In genomic region chr19:32266453-32266852, GRCh38 we compare ENCODE assay signal across 23 cellular contexts.
"Had no signal": no experiment of that assay in that cellular context is flagged by ENCODE, and none has a peak within 500 bp of the region (broad histone marks: within the 10 kb centered on the region; RNA-seq: fewer than 3 reads in every experiment).

No MANE protein-coding gene starts in this region.

- H3K27ac Mint-ChIP-seq: mesothelial cell of epicardium; naive B cell; natural killer cell; nephron progenitor cell; stimulated activated effector memory CD8-positive, alpha-beta T cell treated with anti-CD3 and anti-CD28 coated beads, Interleukin-12 subunit alpha, Interleukin-12 subunit beta, amount 100 ng/mL, for 72 hours; stimulated activated naive CD8-positive, alpha-beta T cell treated with anti-CD3 and anti-CD28 coated beads, Interleukin-15, Interleukin-2, amounts not matched to agents 100 ng/mL and 50 ng/mL, for 24 hours; type B pancreatic cell had no signal

- H3K27me3 ChIP-seq: sigmoid colon, suprapubic skin, tibial nerve, uterus had no signal

- DNase-seq: left ventricle myocardium inferior; naive B cell; natural killer cell; nephron progenitor cell; nucleus accumbens; pancreas; posterior cingulate gyrus; retina; right cardiac atrium; sigmoid colon; small intestine; spleen; stimulated activated CD4-positive, alpha-beta T cell treated with anti-CD3 and anti-CD28 coated beads, Interleukin-4, amount 100 ng/mL, for 24 hours; stimulated activated naive CD4-positive, alpha-beta T cell; uterus had no signal

- H3K27ac ChIP-seq: left ventricle myocardium inferior, pancreas, prostate gland, sigmoid colon, spleen, suprapubic skin, tibial nerve, uterus had no signal

- H3K36me3 Mint-ChIP-seq: mesothelial cell of epicardium; naive B cell; natural killer cell; stimulated activated effector memory CD8-positive, alpha-beta T cell treated with anti-CD3 and anti-CD28 coated beads, Interleukin-12 subunit alpha, Interleukin-12 subunit beta, amount 100 ng/mL, for 72 hours; type B pancreatic cell had no signal

- H3K4me3 Mint-ChIP-seq: mesothelial cell of epicardium; naive B cell; natural killer cell; nephron progenitor cell; stimulated activated effector memory CD8-positive, alpha-beta T cell treated with anti-CD3 and anti-CD28 coated beads, Interleukin-12 subunit alpha, Interleukin-12 subunit beta, amount 100 ng/mL, for 72 hours; stimulated activated naive CD8-positive, alpha-beta T cell treated with anti-CD3 and anti-CD28 coated beads, Interleukin-15, Interleukin-2, amounts not matched to agents 100 ng/mL and 50 ng/mL, for 24 hours; type B pancreatic cell had no signal

- H3K9me3 Mint-ChIP-seq: mesothelial cell of epicardium; natural killer cell; nephron progenitor cell; stimulated activated effector memory CD8-positive, alpha-beta T cell treated with anti-CD3 and anti-CD28 coated beads, Interleukin-12 subunit alpha, Interleukin-12 subunit beta, amount 100 ng/mL, for 72 hours; stimulated activated naive CD8-positive, alpha-beta T cell treated with anti-CD3 and anti-CD28 coated beads, Interleukin-15, Interleukin-2, amounts not matched to agents 100 ng/mL and 50 ng/mL, for 24 hours; type B pancreatic cell had no signal

- H3K4me1 Mint-ChIP-seq: naive B cell; natural killer cell; stimulated activated effector memory CD8-positive, alpha-beta T cell treated with anti-CD3 and anti-CD28 coated beads, Interleukin-12 subunit alpha, Interleukin-12 subunit beta, amount 100 ng/mL, for 72 hours had no signal

- ATAC-seq: natural killer cell; pancreas; right cardiac atrium; stimulated activated effector memory CD8-positive, alpha-beta T cell treated with anti-CD3 and anti-CD28 coated beads, Interleukin-12 subunit alpha, Interleukin-12 subunit beta, amount 100 ng/mL, for 72 hours had no signal

- H3K4me1 ChIP-seq: left ventricle myocardium inferior, pancreas, sigmoid colon, spleen, tibial nerve, uterus had no signal

- H3K9me3 ChIP-seq: left ventricle myocardium inferior, pancreas, prostate gland, sigmoid colon, spleen, suprapubic skin, tibial nerve, uterus had no signal

- H3K4me3 ChIP-seq: left ventricle myocardium inferior, lung, pancreas, prostate gland, sigmoid colon, spleen, suprapubic skin, tibial nerve, uterus had no signal

- H3K36me3 ChIP-seq: left ventricle myocardium inferior, pancreas, prostate gland, sigmoid colon, spleen, suprapubic skin, tibial nerve, uterus had no signal

- FAIRE-seq: pancreas, small intestine had no signal
